In genomic region chr16:82091225-82091624, GRCh38 we compare ENCODE assay signal across 20 cellular contexts. TPM values are rescaled to one million over a fixed set of nuclear protein-coding genes. Genes with fewer than 3 reads are reported as not detected.
DNase-seq lines count a peak whose midpoint lies in the region; ATAC-seq, FAIRE-seq and TF ChIP-seq lines count a peak whose summit lies in the region.
"Had no signal": no experiment of that assay in that cellular context is flagged by ENCODE, and none has a peak within 500 bp of the region (broad histone marks: within the 10 kb centered on the region; RNA-seq: fewer than 3 reads in every experiment).

No MANE protein-coding gene starts in this region.

- FAIRE-seq in astrocyte (lab: Jason Lieb, UNC) = no peak

- H3K4me3 ChIP-seq in astrocyte (ENCODE audit: insufficient read depth, low read depth, low read length) = no peak overlapping the region
- H3K4me3 ChIP-seq in foreskin fibroblast (ENCODE audit: low read depth in 1 of 2, low read length in 2 of 2) = no peak overlapping the region
- H3K4me3 ChIP-seq in smooth muscle cell = no peak overlapping the region
- H3K4me3 ChIP-seq: right lobe of liver, suprapubic skin had no signal

- H3K9me3 Mint-ChIP-seq in astrocyte (ENCODE audit: unreplicated experiment) = no peaks in the 10 kb centered on the region
- H3K9me3 Mint-ChIP-seq: activated CD4-positive, alpha-beta T cell treated with anti-CD3 and anti-CD28 coated beads, Interleukin-2, amount 10 ng/mL, durations not matched to agents 24 days and 14 days; activated naive CD4-positive, alpha-beta T cell treated with anti-CD3 and anti-CD28 coated beads, Interleukin-2, amount 10 ng/mL, durations not matched to agents 7 days and 5 days had no signal

- no peak overlapping the region for H3K27ac ChIP-seq in astrocyte (ENCODE audit: low read depth, low read length)
- peak overlapping the region; percentile 82 for H3K27ac ChIP-seq in smooth muscle cell (ENCODE audit: low read depth)
- H3K27ac ChIP-seq: neutrophil, right lobe of liver, suprapubic skin had no signal

- H3K9me3 ChIP-seq in astrocyte (ENCODE audit: insufficient read depth, low read depth, low read length) = no peaks in the 10 kb centered on the region
- no peaks in the 10 kb centered on the region for H3K9me3 ChIP-seq in smooth muscle cell (replicated peaks; ENCODE audit: low read depth)
- H3K9me3 ChIP-seq: neutrophil, right lobe of liver, suprapubic skin had no signal

- H3K4me1 ChIP-seq in astrocyte (ENCODE audit: insufficient read depth, low read length) (peaks cover 9% of the 10 kb centered on the region), smooth muscle cell (ENCODE audit: low read depth) (peaks cover 11% of the 10 kb centered on the region)
- H3K4me1 ChIP-seq: suprapubic skin had no signal

- H3K27ac Mint-ChIP-seq in astrocyte (ENCODE audit: unreplicated experiment) = peak overlapping the region; percentile 85
- H3K27ac Mint-ChIP-seq: activated CD4-positive, alpha-beta T cell treated with anti-CD3 and anti-CD28 coated beads, Interleukin-2, amount 10 ng/mL, durations not matched to agents 24 days and 14 days; activated naive CD4-positive, alpha-beta T cell treated with anti-CD3 and anti-CD28 coated beads, Interleukin-2, amount 10 ng/mL, durations not matched to agents 7 days and 5 days; CD4-positive, alpha-beta memory T cell had no signal

- DNase-seq in GM03348 (ENCODE audit: low spot score) (peak; percentile 61), astrocyte (ENCODE audit: low read depth) (peak; percentile 72), foreskin fibroblast (peak; percentile 48 to 79), smooth muscle cell (lab: John Stamatoyannopoulos, UW; ENCODE audit: unreplicated experiment) (no peak)
- no peak for DNase-seq in stimulated activated naive CD8-positive, alpha-beta T cell treated with anti-CD3 and anti-CD28 coated beads, Interleukin-15, Interleukin-2, amounts not matched to agents 100 U/mL and 50 U/mL, for 24 hours
- no peak for DNase-seq in activated T-cell treated with anti-CD3 and anti-CD28 coated beads, Interleukin-2, amount 50 U/mL, for 48 hours
- DNase-seq: activated CD4-positive, alpha-beta T cell treated with anti-CD3 and anti-CD28 coated beads, Interleukin-2, amount 10 ng/mL, durations not matched to agents 24 days and 14 days; activated naive CD4-positive, alpha-beta T cell treated with anti-CD3 and anti-CD28 coated beads, Interleukin-2, amount 10 ng/mL, durations not matched to agents 7 days and 5 days; CD4-positive, alpha-beta memory T cell; DND-41; glutamatergic neuron; midbrain; NCI-H1048; right lobe of liver; stimulated activated CD4-positive, alpha-beta T cell treated with anti-CD3 and anti-CD28 coated beads, Interleukin-2, amount 100 ng/mL, for 48 hours had no signal

- peaks cover 2% of the 10 kb centered on the region for H3K36me3 Mint-ChIP-seq in astrocyte (ENCODE audit: low read depth, unreplicated experiment)
- H3K36me3 Mint-ChIP-seq: activated naive CD4-positive, alpha-beta T cell treated with anti-CD3 and anti-CD28 coated beads, Interleukin-2, amount 10 ng/mL, durations not matched to agents 7 days and 5 days; CD4-positive, alpha-beta memory T cell had no signal

- H3K4me2 ChIP-seq in astrocyte (ENCODE audit: low read length) (peak overlapping the region; percentile 39), smooth muscle cell (peak overlapping the region; percentile 75)

- TF ChIP-seq CTCF in astrocyte (IDR thresholded peaks at IDR 0.05; ENCODE audit: insufficient read depth, low read depth, low read length) = no peak
- TF ChIP-seq CTCF in foreskin fibroblast (IDR thresholded peaks at IDR 0.05; ENCODE audit: low read depth, low read length) = no peak
- no peak for TF ChIP-seq CTCF in smooth muscle cell (IDR thresholded peaks at IDR 0.05; ENCODE audit: borderline replicate concordance, insufficient read depth, poor library complexity, severe bottlenecking)

- WGBS in smooth muscle cell (ENCODE audit: low lambda C conversion rate) = 12% methylated on average over 1 of the region's 1 CpG

- H3K9ac ChIP-seq in astrocyte (ENCODE audit: low read length) = no peak overlapping the region
- H3K9ac ChIP-seq in smooth muscle cell (ENCODE audit: low read depth) = peak overlapping the region; percentile 21

- H3K4me3 Mint-ChIP-seq in astrocyte (ENCODE audit: unreplicated experiment) = no peak overlapping the region
- H3K4me3 Mint-ChIP-seq: activated CD4-positive, alpha-beta T cell treated with anti-CD3 and anti-CD28 coated beads, Interleukin-2, amount 10 ng/mL, durations not matched to agents 24 days and 14 days; activated naive CD4-positive, alpha-beta T cell treated with anti-CD3 and anti-CD28 coated beads, Interleukin-2, amount 10 ng/mL, durations not matched to agents 7 days and 5 days; CD4-positive, alpha-beta memory T cell had no signal

- no peaks in the 10 kb centered on the region for H3K79me2 ChIP-seq in astrocyte (ENCODE audit: insufficient read depth, low read length)
- H3K79me2 ChIP-seq in smooth muscle cell (ENCODE audit: low read depth) = no peaks in the 10 kb centered on the region

- H3K36me3 ChIP-seq in astrocyte (ENCODE audit: insufficient read depth, low read length) = no peaks in the 10 kb centered on the region
- H3K36me3 ChIP-seq in smooth muscle cell (ENCODE audit: low read depth) = no peaks in the 10 kb centered on the region
- H3K36me3 ChIP-seq: neutrophil, suprapubic skin had no signal

- peaks cover 29% of the 10 kb centered on the region for H3K4me1 Mint-ChIP-seq in astrocyte (ENCODE audit: low read depth, unreplicated experiment)
- H3K4me1 Mint-ChIP-seq: activated CD4-positive, alpha-beta T cell treated with anti-CD3 and anti-CD28 coated beads, Interleukin-2, amount 10 ng/mL, durations not matched to agents 24 days and 14 days had no signal

- H3F3A ChIP-seq in smooth muscle cell (ENCODE audit: low read depth) = peaks cover 12% of the 10 kb centered on the region

- peaks cover 10% of the 10 kb centered on the region for H3K27me3 Mint-ChIP-seq in astrocyte (ENCODE audit: low read depth, unreplicated experiment)

- H2AFZ ChIP-seq in astrocyte (ENCODE audit: low read depth, low read length) (no peak overlapping the region), smooth muscle cell (ENCODE audit: low read depth) (peak overlapping the region; percentile 55)

- no peaks in the 10 kb centered on the region for H3K27me3 ChIP-seq in astrocyte (ENCODE audit: insufficient read depth, low read length)
- no peaks in the 10 kb centered on the region for H3K27me3 ChIP-seq in smooth muscle cell (ENCODE audit: low read depth)
- H3K27me3 ChIP-seq: right lobe of liver, suprapubic skin had no signal

- ATAC-seq in stimulated activated naive CD8-positive, alpha-beta T cell treated with anti-CD3 and anti-CD28 coated beads, Interleukin-15, Interleukin-2, amounts not matched to agents 100 U/mL and 50 U/mL, for 24 hours = no peak
- no peak for ATAC-seq in GM21528 (IDR thresholded peaks at IDR 0.05; ENCODE audit: low FRiP score, unreplicated experiment)
- ATAC-seq: Panc1, right lobe of liver had no signal

- no peaks in the 10 kb centered on the region for H4K20me1 ChIP-seq in astrocyte (ENCODE audit: insufficient read depth, low read length)
- H4K20me1 ChIP-seq in smooth muscle cell (ENCODE audit: low read depth) = no peaks in the 10 kb centered on the region

RNA-seq across cellular contexts. Expression of gene HSD17B2, which starts 56.2 kb away (rescaled TPM):
- 0.20 TPM in 1 of 2 replicates, not detected in the other for total RNA-seq in astrocyte
- 20.5 and 21.8 TPM in 2 replicates for total RNA-seq in smooth muscle cell
- polyA plus RNA-seq in smooth muscle cell = 21.9 and 33.9 TPM in 2 replicates
- total RNA-seq: activated CD4-positive, alpha-beta T cell treated with anti-CD3 and anti-CD28 coated beads, Interleukin-2, amount 10 ng/mL, durations not matched to agents 24 days and 14 days; cardiac septum; CD4-positive, alpha-beta memory T cell had no signal
- polyA plus RNA-seq: CD4-positive, alpha-beta memory T cell had no signal

Comparison
In these comparisons a context has a peak if more than half of its experiments do, and no peak if none do; other contexts are left out.
1. DNase-seq: peak in GM03348 (single experiment), astrocyte (single experiment) and foreskin fibroblast (2 of 2); none in smooth muscle cell (single experiment), stimulated activated naive CD8-positive, alpha-beta T cell treated with anti-CD3 and anti-CD28 coated beads, Interleukin-15, Interleukin-2, amounts not matched to agents 100 U/mL and 50 U/mL, for 24 hours (single experiment) and activated T-cell treated with anti-CD3 and anti-CD28 coated beads, Interleukin-2, amount 50 U/mL, for 48 hours (0 of 2).
2. RNA of gene HSD17B2, which starts 56.2 kb away (total RNA-seq): 20.5 to 21.8 TPM in smooth muscle cell; 0.20 TPM in astrocyte; every median in the first group is over 10 times any median in the second.